In the genomic region with DNA sequence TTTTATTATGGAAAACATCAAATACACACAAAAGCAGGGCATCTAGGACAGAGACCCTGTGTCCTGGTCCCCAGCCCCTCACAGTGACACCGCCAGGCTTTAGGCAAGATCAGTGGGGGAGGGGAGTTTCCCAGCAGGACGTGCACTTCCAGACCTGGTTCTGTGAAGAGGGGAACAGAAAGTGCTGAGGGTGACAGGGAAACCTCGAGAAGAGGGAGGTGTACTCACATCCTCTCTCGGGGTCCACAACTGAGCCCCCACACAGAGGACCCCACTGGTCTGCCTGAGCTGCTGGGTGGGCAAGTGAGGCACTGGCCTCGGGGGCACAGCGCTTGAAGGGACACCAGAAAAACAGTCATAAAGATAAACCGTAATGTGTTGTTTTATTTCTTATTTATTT, we compare ENCODE assay signal across 16 cellular contexts. TPM values are rescaled to one million over a fixed set of nuclear protein-coding genes. Genes with fewer than 3 reads are reported as not detected.
DNase-seq lines count a peak whose midpoint lies in the region; ATAC-seq and TF ChIP-seq lines count a peak whose summit lies in the region.
"Had no signal": no experiment of that assay in that cellular context is flagged by ENCODE, and none has a peak within 500 bp of the region (broad histone marks: within the 10 kb centered on the region; RNA-seq: fewer than 3 reads in every experiment).

No MANE protein-coding gene starts in this region.

- H3K36me3 Mint-ChIP-seq in activated CD4-positive, alpha-beta memory T cell treated with anti-CD3 and anti-CD28 coated beads for 36 hours = peaks cover 9% of the 10 kb centered on the region
- H3K36me3 Mint-ChIP-seq in glutamatergic neuron (ENCODE audit: unreplicated experiment) = peaks cover 21% of the 10 kb centered on the region

- intact Hi-C loops in activated CD4-positive, alpha-beta memory T cell treated with anti-CD3 and anti-CD28 coated beads for 36 hours (cut with micrococcal nuclease) = loop anchor here (1.0 kb wide), 1 partner anchor 56 kb away; no protein-coding TSS in a partner anchor
- intact Hi-C loops in mucosa of descending colon (cut with DNase I, micrococcal nuclease) = no loop called here

- DNase-seq in NOMO-1 treated with DMSO at 0.1 percent for 48 hours (lab: John Stamatoyannopoulos, UW; ENCODE audit: unreplicated experiment) (peak; percentile 12), NOMO-1 (lab: John Stamatoyannopoulos, UW; ENCODE audit: unreplicated experiment in 2 of 2) (no peak), GM12864 (ENCODE audit: low read depth) (peak; percentile 10), mucosa of descending colon (peak in 2 of 3 donors; percentile 21 to 33), glutamatergic neuron (no peak), dedifferentiated amniotic fluid mesenchymal stem cell (ENCODE audit: extremely low spot score) (no peak), iPS-NIHi11 (ENCODE audit: low spot score) (no peak)
- peak; percentile 20 for DNase-seq in activated CD4-positive, alpha-beta memory T cell treated with anti-CD3 and anti-CD28 coated beads for 36 hours
- DNase-seq: foreskin keratinocyte, MG63, midbrain, NCI-H2227 treated with DMSO at 0.1 percent for 48 hours had no signal

- CTCF ChIA-PET in activated CD4-positive, alpha-beta memory T cell treated with anti-CD3 and anti-CD28 coated beads for 36 hours (lab: Charles Lee) = interaction anchor here (1.3 to 2.3 kb wide), 2 partner anchors 55 to 107 kb away, joined by 8 to 9 read pairs; no protein-coding TSS in a partner anchor

- no peaks in the 10 kb centered on the region for H3K9me3 ChIP-seq in mucosa of descending colon
- H3K9me3 ChIP-seq: pancreas, thoracic aorta had no signal

- no peak for ATAC-seq in mucosa of descending colon
- ATAC-seq: foreskin keratinocyte, pancreas had no signal

- peaks cover 8% of the 10 kb centered on the region for H3K9me3 Mint-ChIP-seq in activated CD4-positive, alpha-beta memory T cell treated with anti-CD3 and anti-CD28 coated beads for 36 hours
- peaks cover 14% of the 10 kb centered on the region for H3K9me3 Mint-ChIP-seq in glutamatergic neuron (ENCODE audit: unreplicated experiment)

- H3K4me3 ChIP-seq in GM12864 (ENCODE audit: low read depth, low read length) (no peak overlapping the region), mucosa of descending colon (no peak overlapping the region)
- H3K4me3 ChIP-seq: MG63, pancreas, thoracic aorta had no signal

- H3K36me3 ChIP-seq in mucosa of descending colon (ENCODE audit: low read depth) = peaks cover 5% of the 10 kb centered on the region
- H3K36me3 ChIP-seq: brain microvascular endothelial cell, MG63, pancreas, thoracic aorta had no signal

- TF ChIP-seq CTCF in GM12864 (IDR thresholded peaks at IDR 0.05; ENCODE audit: low read depth, low read length, missing control alignments) = no peak
- TF ChIP-seq CTCF in mucosa of descending colon (IDR thresholded peaks at IDR 0.05) = no peak
- no peak for TF ChIP-seq CTCF in glutamatergic neuron (IDR thresholded peaks at IDR 0.05; ENCODE audit: partially characterized antibody, unreplicated experiment)

- H3K27me3 Mint-ChIP-seq in activated CD4-positive, alpha-beta memory T cell treated with anti-CD3 and anti-CD28 coated beads for 36 hours = no peaks in the 10 kb centered on the region
- H3K27me3 Mint-ChIP-seq in glutamatergic neuron (ENCODE audit: unreplicated experiment) = peaks cover 2% of the 10 kb centered on the region

- peaks cover 9% of the 10 kb centered on the region for H3K4me1 ChIP-seq in mucosa of descending colon (ENCODE audit: low read depth)
- H3K4me1 ChIP-seq: foreskin keratinocyte, pancreas had no signal

- H3K4me3 Mint-ChIP-seq in activated CD4-positive, alpha-beta memory T cell treated with anti-CD3 and anti-CD28 coated beads for 36 hours = no peak overlapping the region
- no peak overlapping the region for H3K4me3 Mint-ChIP-seq in glutamatergic neuron (ENCODE audit: unreplicated experiment)
- H3K4me3 Mint-ChIP-seq: HFFc6 had no signal

- H3K27ac Mint-ChIP-seq in activated CD4-positive, alpha-beta memory T cell treated with anti-CD3 and anti-CD28 coated beads for 36 hours = peak overlapping the region; percentile 85
- no peak overlapping the region for H3K27ac Mint-ChIP-seq in glutamatergic neuron (ENCODE audit: unreplicated experiment)

- H3K4me1 Mint-ChIP-seq in activated CD4-positive, alpha-beta memory T cell treated with anti-CD3 and anti-CD28 coated beads for 36 hours (ENCODE audit: low read depth) = peaks cover 40% of the 10 kb centered on the region
- no peaks in the 10 kb centered on the region for H3K4me1 Mint-ChIP-seq in glutamatergic neuron (ENCODE audit: low read depth, unreplicated experiment)

- POLR2A ChIA-PET in activated CD4-positive, alpha-beta memory T cell treated with anti-CD3 and anti-CD28 coated beads for 36 hours (lab: Charles Lee) = interaction anchor here (1.1 to 2.4 kb wide), 3 partner anchors 8 to 55 kb away, joined by 4 to 26 read pairs (median 10); a partner anchor contains a TSS

RNA-seq across cellular contexts. Expression of a gene that starts 4.4 kb away (rescaled TPM):
- total RNA-seq in activated CD4-positive, alpha-beta memory T cell treated with anti-CD3 and anti-CD28 coated beads for 36 hours = 1 to 10 TPM; 3.4 to 4.7 TPM
- total RNA-seq in mucosa of descending colon (100 to 1,000 TPM in 1 of 3 donors, 10 to 100 TPM in 2; 47.1 to 132 (median 76.8) TPM), glutamatergic neuron (ENCODE audit: unreplicated experiment) (1.5 TPM)

RNA-seq across cellular contexts. Expression of a gene that starts 34.3 kb away (rescaled TPM):
- 10 to 100 TPM; 32.6 to 33.9 TPM for total RNA-seq in activated CD4-positive, alpha-beta memory T cell treated with anti-CD3 and anti-CD28 coated beads for 36 hours
- total RNA-seq in mucosa of descending colon = 10 to 100 TPM; 34.0 to 55.5 (median 40.4) TPM
- total RNA-seq in glutamatergic neuron (ENCODE audit: unreplicated experiment) = 67.1 TPM

RNA-seq across cellular contexts. Expression of a gene that starts 52.6 kb away (rescaled TPM):
- 10 to 100 TPM; 55.2 to 56.0 TPM for total RNA-seq in activated CD4-positive, alpha-beta memory T cell treated with anti-CD3 and anti-CD28 coated beads for 36 hours
- total RNA-seq in mucosa of descending colon (100 to 1,000 TPM in 1 of 3 donors, 10 to 100 TPM in 2; 76.4 to 119 (median 76.9) TPM), glutamatergic neuron (ENCODE audit: unreplicated experiment) (20.9 TPM)

Comparison
In these comparisons a context has a peak if more than half of its experiments do, and no peak if none do; other contexts are left out.
1. DNase-seq: peak in NOMO-1 treated with DMSO at 0.1 percent for 48 hours (single experiment), GM12864 (single experiment), activated CD4-positive, alpha-beta memory T cell treated with anti-CD3 and anti-CD28 coated beads for 36 hours (single experiment) and mucosa of descending colon (2 of 3); none in NOMO-1 (0 of 2), glutamatergic neuron (single experiment), dedifferentiated amniotic fluid mesenchymal stem cell (single experiment) and iPS-NIHi11 (single experiment).
2. RNA of a gene that starts 4.4 kb away (total RNA-seq): 47.1 to 132 TPM in mucosa of descending colon; 3.4 to 4.7 TPM in activated CD4-positive, alpha-beta memory T cell treated with anti-CD3 and anti-CD28 coated beads for 36 hours and 1.5 TPM in glutamatergic neuron (single experiment); every median in the first group is over 4 times any median in the second.